In the genomic region with DNA sequence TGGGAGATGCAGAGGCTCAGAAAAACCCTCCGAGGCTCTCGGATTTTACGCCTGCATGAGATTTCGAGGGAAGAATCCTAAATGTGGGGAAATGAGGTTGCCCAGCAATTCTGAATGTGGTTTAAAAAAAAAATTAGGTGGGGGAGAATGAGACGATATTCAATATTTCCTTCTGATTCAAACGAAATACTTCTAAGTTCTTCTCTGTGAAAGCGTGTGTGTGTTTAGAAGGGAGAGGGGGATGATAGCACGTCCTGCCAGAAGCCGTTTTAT, we compare ENCODE assay signal across 12 cellular contexts. TPM values are rescaled to one million over a fixed set of nuclear protein-coding genes. Genes with fewer than 3 reads are reported as not detected.
DNase-seq lines count a peak whose midpoint lies in the region; ATAC-seq and TF ChIP-seq lines count a peak whose summit lies in the region.
"Had no signal": no experiment of that assay in that cellular context is flagged by ENCODE, and none has a peak within 500 bp of the region (broad histone marks: within the 10 kb centered on the region; RNA-seq: fewer than 3 reads in every experiment).

No MANE protein-coding gene starts in this region.

- CTCF ChIA-PET in SK-N-SH (lab: Yijun Ruan, JAX): interaction anchor here (1.0 to 13.1 kb wide), 8 partner anchors 17 to 246 kb away, joined by 3 to 209 read pairs (median 26); partner anchors contain the start of gene CBX4

- H3K27ac ChIP-seq in SK-N-SH (ENCODE audit: low read depth in 2 of 2, low read length in 1 of 2) (peak overlapping the region in 1 of 2 experiments; percentile 50; a peak in 1 of 4 replicates), duodenal mucosa (ENCODE audit: low read depth, low read length) (peak overlapping the region; percentile 64), osteoblast (ENCODE audit: low read depth, low read length) (peak overlapping the region; percentile 71)
- H3K27ac ChIP-seq: ascending aorta had no signal

- H2AFZ ChIP-seq in SK-N-SH (ENCODE audit: low read depth) (no peak overlapping the region), osteoblast (ENCODE audit: low read length) (peak overlapping the region; percentile 49)

- no peak for DNase-seq in SK-N-SH
- DNase-seq in osteoblast (ENCODE audit: insufficient read length, low spot score, missing footprints): no peak
- no peak for DNase-seq in EL
- no peak for DNase-seq in NCI-H226
- DNase-seq in ACHN: no peak
- no peak for DNase-seq in OCI-M1 (lab: John Stamatoyannopoulos, UW)
- DNase-seq: 8988T; activated CD4-positive, alpha-beta T cell treated with anti-CD3 and anti-CD28 coated beads for 4 hours had no signal

- peaks cover 5% of the 10 kb centered on the region for H3F3A ChIP-seq in SK-N-SH (replicated peaks; ENCODE audit: insufficient read depth)

- peaks cover 18% of the 10 kb centered on the region; the same call in 1 of the 2 replicates for H3K79me2 ChIP-seq in SK-N-SH (ENCODE audit: insufficient read depth)
- H3K79me2 ChIP-seq in osteoblast (ENCODE audit: insufficient read depth, low read length): peaks cover 2% of the 10 kb centered on the region

- POLR2A ChIA-PET in SK-N-SH (lab: Yijun Ruan, JAX): interaction anchor here (0.6 kb wide), 1 partner anchor 236 kb away, joined by 6 read pairs; no protein-coding TSS in a partner anchor

- H3K9me3 ChIP-seq in SK-N-SH (no peaks in the 10 kb centered on the region), duodenal mucosa (ENCODE audit: control insufficient read depth in 1 of 2, low read length in 2 of 2) (no peaks in the 10 kb centered on the region), osteoblast (ENCODE audit: low read depth, low read length) (no peaks in the 10 kb centered on the region)
- H3K9me3 ChIP-seq: ascending aorta had no signal

- H4K20me1 ChIP-seq in SK-N-SH (ENCODE audit: insufficient read depth) (peaks cover 25% of the 10 kb centered on the region), osteoblast (ENCODE audit: insufficient read depth, low read length) (peaks cover 27% of the 10 kb centered on the region)

- H3K4me2 ChIP-seq in SK-N-SH (peak overlapping the region; percentile 55; the same call in 1 of the 2 replicates), osteoblast (ENCODE audit: insufficient read depth, low read length) (peak overlapping the region; percentile 80)

- no peak for TF ChIP-seq RAD21 in SK-N-SH (IDR thresholded peaks at IDR 0.05; ENCODE audit: low read length)

- no peak for TF ChIP-seq EP300 in SK-N-SH (IDR thresholded peaks at IDR 0.05; ENCODE audit: borderline replicate concordance in 1 of 2, low read depth in 1 of 2, low read length in 1 of 2)

- no peak overlapping the region for H3K4me3 ChIP-seq in SK-N-SH (ENCODE audit: low read depth in 2 of 2, low read length in 1 of 2)
- peak overlapping the region in 1 of 2 donors; percentile 36 for H3K4me3 ChIP-seq in duodenal mucosa (ENCODE audit: low read depth in 1 of 2, low read length in 2 of 2)
- H3K4me3 ChIP-seq in osteoblast (ENCODE audit: insufficient read depth, low read length): peak overlapping the region; percentile 59
- H3K4me3 ChIP-seq: ascending aorta had no signal

- peaks cover 29 to 52% of the 10 kb centered on the region in 2 experiments; a peak in 3 of 4 replicates for H3K4me1 ChIP-seq in SK-N-SH (ENCODE audit: control insufficient read depth in 1 of 2, insufficient read depth in 2 of 2, low read depth in 1 of 2, low read length in 1 of 2)
- H3K4me1 ChIP-seq in duodenal mucosa (ENCODE audit: control insufficient read depth in 1 of 2, insufficient read depth in 2 of 2, low read length in 2 of 2): peaks cover 72 to 75% of the 10 kb centered on the region in 2 donors
- peaks cover 39% of the 10 kb centered on the region for H3K4me1 ChIP-seq in osteoblast (ENCODE audit: insufficient read depth, low read length)

- H3K27me3 ChIP-seq in SK-N-SH (ENCODE audit: insufficient read depth): no peaks in the 10 kb centered on the region
- H3K27me3 ChIP-seq in duodenal mucosa (ENCODE audit: control insufficient read depth in 1 of 2, insufficient read depth in 2 of 2, low read length in 2 of 2): no peaks in the 10 kb centered on the region
- H3K27me3 ChIP-seq in osteoblast (ENCODE audit: insufficient read depth, low read length): no peaks in the 10 kb centered on the region
- H3K27me3 ChIP-seq: ascending aorta had no signal

- H3K9ac ChIP-seq in SK-N-SH (no peak overlapping the region), duodenal mucosa (ENCODE audit: low read depth in 1 of 2, low read length in 2 of 2) (peak overlapping the region in 1 of 2 donors; percentile 25)

- in situ Hi-C loops in ACHN (cut with HindIII; ENCODE audit: low pct_ligation_motif_present, low pct_unique_long_range_greater_than_20kb, low sequenced_read_pairs): no loop called here

- no peak for ATAC-seq in SK-N-SH treated with all-trans-retinoic acid at 6 μM for 48 hours
- ATAC-seq: T-cell had no signal

- H3K36me3 ChIP-seq in SK-N-SH (replicated peaks in 1 of 2; ENCODE audit: control insufficient read depth in 1 of 2, insufficient read depth in 2 of 2, low read length in 1 of 2) (no peaks in the 10 kb centered on the region), duodenal mucosa (ENCODE audit: control insufficient read depth in 1 of 2, insufficient read depth in 2 of 2, low read length in 2 of 2) (no peaks in the 10 kb centered on the region), osteoblast (ENCODE audit: insufficient read depth, low read length) (no peaks in the 10 kb centered on the region)
- H3K36me3 ChIP-seq: ascending aorta had no signal

- TF ChIP-seq CTCF in SK-N-SH (IDR thresholded peaks at IDR 0.05) (no peak), osteoblast (IDR thresholded peaks at IDR 0.05; ENCODE audit: extremely low read depth, low read depth, low read length) (no peak)

- H3K9me2 ChIP-seq in SK-N-SH: no peaks in the 10 kb centered on the region

- WGBS in SK-N-SH (ENCODE audit: low lambda C conversion rate): 74% methylated on average over 9 of the region's 9 CpGs

TF ChIP-seq in SK-N-SH, 30 proteins besides CTCF, POLR2A, EP300 and RAD21 (continues in another document):
- TF ChIP-seq FOXM1 (IDR thresholded peaks at IDR 0.05; ENCODE audit: low read depth): no peak
- TF ChIP-seq YY1 (IDR thresholded peaks at IDR 0.05; ENCODE audit: low read depth): no peak
- no peak for TF ChIP-seq SMC3 (IDR thresholded peaks at IDR 0.05; ENCODE audit: low read depth, low read length)
- no peak for TF ChIP-seq RCOR1 (IDR thresholded peaks at IDR 0.05; ENCODE audit: low read length)
- TF ChIP-seq USF2 (IDR thresholded peaks at IDR 0.05; ENCODE audit: borderline replicate concordance, low read depth, low read length): no peak

TF ChIP-seq in SK-N-SH treated with all-trans-retinoic acid at 6 μM for 48 hours, 23 proteins besides CTCF, POLR2A, EP300 and RAD21 (continues in another document):
- no peak for TF ChIP-seq ZFP30 (CRISPR knock-in tag; IDR thresholded peaks at IDR 0.05)
- TF ChIP-seq ZC3H10 (CRISPR knock-in tag; IDR thresholded peaks at IDR 0.05): no peak
- no peak for TF ChIP-seq ZNF70 (CRISPR knock-in tag; IDR thresholded peaks at IDR 0.05)
- TF ChIP-seq PATZ1 (CRISPR knock-in tag; IDR thresholded peaks at IDR 0.05; ENCODE audit: borderline replicate concordance): no peak
- TF ChIP-seq, protein P1, sequence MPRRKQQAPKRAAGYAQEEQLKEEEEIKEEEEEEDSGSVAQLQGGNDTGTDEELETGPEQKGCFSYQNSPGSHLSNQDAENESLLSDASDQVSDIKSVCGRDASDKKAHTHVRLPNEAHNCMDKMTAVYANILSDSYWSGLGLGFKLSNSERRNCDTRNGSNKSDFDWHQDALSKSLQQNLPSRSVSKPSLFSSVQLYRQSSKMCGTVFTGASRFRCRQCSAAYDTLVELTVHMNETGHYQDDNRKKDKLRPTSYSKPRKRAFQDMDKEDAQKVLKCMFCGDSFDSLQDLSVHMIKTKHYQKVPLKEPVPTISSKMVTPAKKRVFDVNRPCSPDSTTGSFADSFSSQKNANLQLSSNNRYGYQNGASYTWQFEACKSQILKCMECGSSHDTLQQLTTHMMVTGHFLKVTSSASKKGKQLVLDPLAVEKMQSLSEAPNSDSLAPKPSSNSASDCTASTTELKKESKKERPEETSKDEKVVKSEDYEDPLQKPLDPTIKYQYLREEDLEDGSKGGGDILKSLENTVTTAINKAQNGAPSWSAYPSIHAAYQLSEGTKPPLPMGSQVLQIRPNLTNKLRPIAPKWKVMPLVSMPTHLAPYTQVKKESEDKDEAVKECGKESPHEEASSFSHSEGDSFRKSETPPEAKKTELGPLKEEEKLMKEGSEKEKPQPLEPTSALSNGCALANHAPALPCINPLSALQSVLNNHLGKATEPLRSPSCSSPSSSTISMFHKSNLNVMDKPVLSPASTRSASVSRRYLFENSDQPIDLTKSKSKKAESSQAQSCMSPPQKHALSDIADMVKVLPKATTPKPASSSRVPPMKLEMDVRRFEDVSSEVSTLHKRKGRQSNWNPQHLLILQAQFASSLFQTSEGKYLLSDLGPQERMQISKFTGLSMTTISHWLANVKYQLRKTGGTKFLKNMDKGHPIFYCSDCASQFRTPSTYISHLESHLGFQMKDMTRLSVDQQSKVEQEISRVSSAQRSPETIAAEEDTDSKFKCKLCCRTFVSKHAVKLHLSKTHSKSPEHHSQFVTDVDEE (CRISPR knock-in tag; IDR thresholded peaks at IDR 0.05): no peak
- no peak for TF ChIP-seq ISL1 (CRISPR knock-in tag; IDR thresholded peaks at IDR 0.05)
- no peak for TF ChIP-seq SNAI2 (CRISPR knock-in tag; IDR thresholded peaks at IDR 0.05)
- TF ChIP-seq GLIS3 (CRISPR knock-in tag; IDR thresholded peaks at IDR 0.05): no peak
- TF ChIP-seq TCF4 (CRISPR knock-in tag; IDR thresholded peaks at IDR 0.05; ENCODE audit: borderline replicate concordance): no peak
- no peak for TF ChIP-seq OSR1 (CRISPR knock-in tag; IDR thresholded peaks at IDR 0.05)

RNA-seq across cellular contexts. Expression of gene TBC1D16, which starts 47.8 kb away (rescaled TPM):
- polyA plus RNA-seq in SK-N-SH (2012; rRNA removed): 14.5 and 15.3 TPM in 2 replicates
- 7.9 and 13.0 TPM in 2 replicates for polyA plus RNA-seq in SK-N-SH (2012; cell fraction: cytosol; rRNA removed)
- polyA plus RNA-seq in SK-N-SH (2012; cell fraction: nucleus; rRNA removed): 22.6 and 24.9 TPM in 2 replicates
- 63.1 and 68.8 TPM in 2 replicates for total RNA-seq in osteoblast

RNA-seq across cellular contexts. Expression of gene CCDC40, which starts 48.6 kb away (rescaled TPM):
- polyA plus RNA-seq in SK-N-SH (2012; rRNA removed): 17.3 and 21.6 TPM in 2 replicates
- polyA plus RNA-seq in SK-N-SH (2012; cell fraction: cytosol; rRNA removed): 8.0 and 8.3 TPM in 2 replicates
- 87.6 and 92.0 TPM in 2 replicates for polyA plus RNA-seq in SK-N-SH (2012; cell fraction: nucleus; rRNA removed)
- total RNA-seq in osteoblast: 8.3 and 11.8 TPM in 2 replicates
